In genomic region chr12:27635349-27635972, GRCh38 we compare ENCODE assay signal across 8 cellular contexts.
DNase-seq lines count a peak whose midpoint lies in the region; ATAC-seq, FAIRE-seq and TF ChIP-seq lines count a peak whose summit lies in the region.

No MANE protein-coding gene starts in this region.

- H3K4me1 ChIP-seq in DND-41 (ENCODE audit: insufficient read depth, low read length) (no peaks in the 10 kb centered on the region), Loucy (ENCODE audit: insufficient read depth, low read length, poor library complexity, severe bottlenecking) (peaks cover 4% of the 10 kb centered on the region), sigmoid colon (peaks cover 0 to 20% (median 7%) of the 10 kb centered on the region in 4 donors)

- no peaks in the 10 kb centered on the region for H3K9me3 ChIP-seq in DND-41 (ENCODE audit: insufficient read depth, low read length, severe bottlenecking)
- no peaks in the 10 kb centered on the region for H3K9me3 ChIP-seq in Loucy (ENCODE audit: insufficient read depth, low read depth, low read length)
- H3K9me3 ChIP-seq in SU-DHL-6 (ENCODE audit: insufficient read depth, low read length), result no peaks in the 10 kb centered on the region
- H3K9me3 ChIP-seq in sigmoid colon, result no peaks in the 10 kb centered on the region

- H3K9me2 ChIP-seq in Loucy (replicated peaks; ENCODE audit: low read depth, low read length) (no peaks in the 10 kb centered on the region), SU-DHL-6 (replicated peaks; ENCODE audit: insufficient read depth, low read length) (no peaks in the 10 kb centered on the region)

- H3K4me3 ChIP-seq in DND-41 (ENCODE audit: low read depth in 1 of 2, low read length in 2 of 2) (no peak overlapping the region), Loucy (ENCODE audit: low read length, poor library complexity, severe bottlenecking) (no peak overlapping the region), SU-DHL-6 (ENCODE audit: insufficient read depth, low read length, poor library complexity, severe bottlenecking) (no peak overlapping the region), sigmoid colon (no peak overlapping the region)

- H3K9ac ChIP-seq in DND-41 (ENCODE audit: low read depth, low read length) (no peak overlapping the region), Loucy (ENCODE audit: low read depth, low read length, poor library complexity, severe bottlenecking) (no peak overlapping the region), SU-DHL-6 (ENCODE audit: low read length) (no peak overlapping the region)

- H3K4me2 ChIP-seq in DND-41 (ENCODE audit: insufficient read depth, low read length) (no peak overlapping the region), Loucy (ENCODE audit: low read depth, low read length, poor library complexity, severe bottlenecking) (no peak overlapping the region), SU-DHL-6 (ENCODE audit: low read depth, low read length, poor library complexity, severe bottlenecking) (no peak overlapping the region)

- H3K36me3 ChIP-seq in DND-41 (ENCODE audit: insufficient read depth, low read length), result no peaks in the 10 kb centered on the region
- no peaks in the 10 kb centered on the region for H3K36me3 ChIP-seq in Loucy (ENCODE audit: insufficient read depth, low read length)
- H3K36me3 ChIP-seq in SU-DHL-6 (ENCODE audit: low read length), result no peaks in the 10 kb centered on the region
- H3K36me3 ChIP-seq in sigmoid colon, result peaks cover 0 to 14% (median 0%) of the 10 kb centered on the region in 4 donors

- peak; percentile 67 for TF ChIP-seq CTCF in DND-41 (IDR thresholded peaks at IDR 0.05; ENCODE audit: borderline replicate concordance, extremely low read depth, low read length, poor library complexity, severe bottlenecking)
- TF ChIP-seq CTCF in Loucy (conservative IDR thresholded peaks at IDR 0.05; ENCODE audit: low read length), result peak; percentile 74
- peak; percentile 14 for TF ChIP-seq CTCF in SU-DHL-6 (IDR thresholded peaks at IDR 0.05; ENCODE audit: insufficient read depth, low read length, poor library complexity, severe bottlenecking)
- TF ChIP-seq CTCF in sigmoid colon (IDR thresholded peaks at IDR 0.05), result peak; percentile 54 to 64 (median 58)

- ATAC-seq in DND-41 (ENCODE audit: insufficient read depth, low read depth) (no peak), HG02970 (IDR thresholded peaks at IDR 0.05; ENCODE audit: low FRiP score, unreplicated experiment) (no peak)

- TF ChIP-seq POLR2A in sigmoid colon (IDR thresholded peaks at IDR 0.05), result no peak

- H3F3A ChIP-seq in Loucy (ENCODE audit: low read depth), result no peaks in the 10 kb centered on the region
- H3F3A ChIP-seq in SU-DHL-6 (ENCODE audit: insufficient read depth), result no peaks in the 10 kb centered on the region

- no peaks in the 10 kb centered on the region for H4K20me1 ChIP-seq in DND-41 (ENCODE audit: insufficient read depth, low read length)
- H4K20me1 ChIP-seq in Loucy (ENCODE audit: insufficient read depth, low read length, poor library complexity, severe bottlenecking), result no peaks in the 10 kb centered on the region
- H4K20me1 ChIP-seq in SU-DHL-6 (ENCODE audit: low read depth, low read length), result no peaks in the 10 kb centered on the region

- H2AFZ ChIP-seq in DND-41 (ENCODE audit: low read depth, low read length), result no peak overlapping the region
- no peak overlapping the region for H2AFZ ChIP-seq in Loucy (ENCODE audit: low read length)
- no peak overlapping the region for H2AFZ ChIP-seq in SU-DHL-6 (ENCODE audit: low read depth, low read length, severe bottlenecking)

- DNase-seq in DND-41, result no peak
- DNase-seq in frontal cortex (ENCODE audit: low spot score in 2 of 2), result peak; percentile 8 to 27
- no peak for DNase-seq in sigmoid colon
- DNase-seq in NK-92 (lab: John Stamatoyannopoulos, UW; ENCODE audit: unreplicated experiment), result no peak
- DNase-seq in activated CD4-positive, alpha-beta T cell treated with anti-CD3 and anti-CD28 coated beads, Interleukin-2, amount 50 U/mL, for 4 hours, result no peak

- no peak overlapping the region for H3K27ac ChIP-seq in DND-41 (ENCODE audit: low read length)
- no peak overlapping the region for H3K27ac ChIP-seq in SU-DHL-6 (ENCODE audit: low read depth, low read length)
- no peak overlapping the region for H3K27ac ChIP-seq in sigmoid colon

- FAIRE-seq in frontal cortex (lab: Jason Lieb, UNC), result no peak

- intact Hi-C loops in sigmoid colon (cut with DNase I), result loop anchor here (1.0 kb wide), 1 partner anchor 200 kb away; no protein-coding TSS in a partner anchor

- WGBS in sigmoid colon, 2 donors, result 51 to 67% methylated on average over 7 of the region's 7 CpGs

- H3K27me3 ChIP-seq in DND-41 (ENCODE audit: insufficient read depth, low read length, poor library complexity) (no peaks in the 10 kb centered on the region), Loucy (ENCODE audit: insufficient read depth, low read length, poor library complexity, severe bottlenecking) (no peaks in the 10 kb centered on the region), SU-DHL-6 (ENCODE audit: low read length) (no peaks in the 10 kb centered on the region), sigmoid colon (no peaks in the 10 kb centered on the region)

- TF ChIP-seq EP300 in sigmoid colon (IDR thresholded peaks at IDR 0.05), result no peak

- no peaks in the 10 kb centered on the region for H3K79me2 ChIP-seq in DND-41 (ENCODE audit: insufficient read depth, low read length)
- no peaks in the 10 kb centered on the region for H3K79me2 ChIP-seq in Loucy (ENCODE audit: insufficient read depth, low read length)
- H3K79me2 ChIP-seq in SU-DHL-6 (ENCODE audit: insufficient read depth, low read length), result no peaks in the 10 kb centered on the region

Comparison
In these comparisons a context has a peak if more than half of its experiments do, and no peak if none do; other contexts are left out.
1. DNase-seq: peak in frontal cortex (2 of 2); none in DND-41 (single experiment), sigmoid colon (single experiment), NK-92 (single experiment) and activated CD4-positive, alpha-beta T cell treated with anti-CD3 and anti-CD28 coated beads, Interleukin-2, amount 50 U/mL, for 4 hours (0 of 2).
2. CTCF ChIP-seq: peak in every context shown above with its lines; median percentile 74 in Loucy; 67 in DND-41; 58 in sigmoid colon; 14 in SU-DHL-6.